In the genomic region with DNA sequence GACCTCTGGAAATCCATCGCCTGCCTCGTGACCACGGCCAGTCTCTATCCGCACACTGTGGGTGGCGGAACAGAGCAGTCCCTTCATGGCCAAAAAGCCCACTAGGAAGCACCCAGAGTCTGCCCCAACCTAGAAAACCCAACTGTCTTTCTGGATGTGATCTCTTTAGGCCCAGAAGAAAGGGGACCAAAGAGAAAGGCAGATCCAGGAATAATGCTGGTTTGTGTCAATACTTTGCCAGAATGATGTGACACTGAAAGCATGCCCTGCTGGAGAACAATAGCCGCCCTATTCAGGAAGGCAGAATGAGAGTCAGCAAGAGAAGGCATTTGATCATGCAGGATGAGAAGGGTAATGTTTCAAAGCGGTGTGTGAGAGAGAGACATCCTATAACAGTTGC, we compare ENCODE assay signal across 11 cellular contexts.
DNase-seq lines count a peak whose midpoint lies in the region; ATAC-seq, FAIRE-seq and TF ChIP-seq lines count a peak whose summit lies in the region.
"Had no signal": no experiment of that assay in that cellular context is flagged by ENCODE, and none has a peak within 500 bp of the region (broad histone marks: within the 10 kb centered on the region; RNA-seq: fewer than 3 reads in every experiment).

No MANE protein-coding gene starts in this region.

- H3K4me3 Mint-ChIP-seq in stimulated activated naive CD8-positive, alpha-beta T cell treated with anti-CD3 and anti-CD28 coated beads, Interleukin-15, Interleukin-2, amounts not matched to agents 100 ng/mL and 50 ng/mL, for 24 hours = peak overlapping the region; percentile 0
- no peak overlapping the region for H3K4me3 Mint-ChIP-seq in stimulated activated naive CD8-positive, alpha-beta T cell treated with anti-CD3 and anti-CD28 coated beads, Interleukin-15, amount 100 ng/mL, for 72 hours
- peak overlapping the region; percentile 31 for H3K4me3 Mint-ChIP-seq in astrocyte (ENCODE audit: unreplicated experiment)
- H3K4me3 Mint-ChIP-seq: HFFc6 had no signal

- WGBS in mesodermal cell (ENCODE audit: insufficient coverage in 2 of 2), 2 experiments = 69 to 76% methylated on average over 4 to 7 of the region's 7 CpGs
- WGBS in aorta, 2 donors = 75 to 78% methylated on average over 7 of the region's 7 CpGs
- WGBS in gastroesophageal sphincter (ENCODE audit: low coverage in 1 of 2), 2 donors = 81 to 85% methylated on average over 4 to 6 of the region's 7 CpGs

- no peak overlapping the region for H3K27ac Mint-ChIP-seq in stimulated activated naive CD8-positive, alpha-beta T cell treated with anti-CD3 and anti-CD28 coated beads, Interleukin-15, Interleukin-2, amounts not matched to agents 100 ng/mL and 50 ng/mL, for 24 hours
- no peak overlapping the region for H3K27ac Mint-ChIP-seq in stimulated activated naive CD8-positive, alpha-beta T cell treated with anti-CD3 and anti-CD28 coated beads, Interleukin-15, amount 100 ng/mL, for 72 hours
- no peak overlapping the region for H3K27ac Mint-ChIP-seq in astrocyte (ENCODE audit: unreplicated experiment)
- H3K27ac Mint-ChIP-seq: HFFc6 had no signal

- H3K4me2 ChIP-seq in astrocyte (ENCODE audit: low read length) = no peak overlapping the region

- H3K79me2 ChIP-seq in astrocyte (ENCODE audit: insufficient read depth, low read length) = no peaks in the 10 kb centered on the region

- H2AFZ ChIP-seq in astrocyte (ENCODE audit: low read depth, low read length) = no peak overlapping the region

- H3K4me1 ChIP-seq in astrocyte (ENCODE audit: insufficient read depth, low read length) (no peaks in the 10 kb centered on the region), mesodermal cell (ENCODE audit: control insufficient read depth, insufficient read depth, low read length, poor library complexity, severe bottlenecking) (peaks cover 61% of the 10 kb centered on the region), aorta (ENCODE audit: control insufficient read depth in 1 of 2, insufficient read depth in 2 of 2, low read length in 2 of 2) (no peaks in the 10 kb centered on the region), gastroesophageal sphincter (peaks cover 0 to 6% (median 0%) of the 10 kb centered on the region in 3 donors)

- H3K9me3 ChIP-seq in astrocyte (ENCODE audit: insufficient read depth, low read depth, low read length) (no peaks in the 10 kb centered on the region), mesodermal cell (ENCODE audit: control insufficient read depth, low read length) (no peaks in the 10 kb centered on the region), aorta (ENCODE audit: control insufficient read depth, low read length) (no peaks in the 10 kb centered on the region), gastroesophageal sphincter (no peaks in the 10 kb centered on the region)

- TF ChIP-seq CTCF in astrocyte (IDR thresholded peaks at IDR 0.05; ENCODE audit: insufficient read depth, low read depth, low read length) (no peak), gastroesophageal sphincter (IDR thresholded peaks at IDR 0.05) (no peak)

- no peaks in the 10 kb centered on the region for H3K36me3 ChIP-seq in astrocyte (ENCODE audit: insufficient read depth, low read length)
- H3K36me3 ChIP-seq in mesodermal cell (ENCODE audit: control insufficient read depth, insufficient read depth, low read length) = no peaks in the 10 kb centered on the region
- no peaks in the 10 kb centered on the region for H3K36me3 ChIP-seq in aorta (ENCODE audit: control insufficient read depth in 1 of 2, insufficient read depth in 2 of 2, low read length in 1 of 2)
- peaks cover 0 to 29% of the 10 kb centered on the region in 2 donors for H3K36me3 ChIP-seq in gastroesophageal sphincter

- H3K27me3 ChIP-seq in astrocyte (ENCODE audit: insufficient read depth, low read length) = no peaks in the 10 kb centered on the region
- no peaks in the 10 kb centered on the region for H3K27me3 ChIP-seq in aorta (ENCODE audit: control insufficient read depth in 1 of 2, insufficient read depth in 2 of 2, low read length in 1 of 2)
- H3K27me3 ChIP-seq in gastroesophageal sphincter = no peaks in the 10 kb centered on the region

- no peak for DNase-seq in stimulated activated naive CD8-positive, alpha-beta T cell treated with anti-CD3 and anti-CD28 coated beads, Interleukin-15, amount 100 ng/mL, for 72 hours
- DNase-seq in astrocyte (ENCODE audit: low read depth) = no peak
- DNase-seq in aorta = no peak
- no peak for DNase-seq in ecto neural progenitor cell (ENCODE audit: low spot score)
- DNase-seq: HFFc6 had no signal

- H3K4me1 Mint-ChIP-seq in stimulated activated naive CD8-positive, alpha-beta T cell treated with anti-CD3 and anti-CD28 coated beads, Interleukin-15, Interleukin-2, amounts not matched to agents 100 ng/mL and 50 ng/mL, for 24 hours (ENCODE audit: low read depth) = peaks cover 37% of the 10 kb centered on the region
- peaks cover 47% of the 10 kb centered on the region for H3K4me1 Mint-ChIP-seq in stimulated activated naive CD8-positive, alpha-beta T cell treated with anti-CD3 and anti-CD28 coated beads, Interleukin-15, amount 100 ng/mL, for 72 hours
- peaks cover 29% of the 10 kb centered on the region for H3K4me1 Mint-ChIP-seq in astrocyte (ENCODE audit: low read depth, unreplicated experiment)

- H3K9ac ChIP-seq in astrocyte (ENCODE audit: low read length) = no peak overlapping the region

- no peak for ATAC-seq in stimulated activated naive CD8-positive, alpha-beta T cell treated with anti-CD3 and anti-CD28 coated beads, Interleukin-15, amount 100 ng/mL, for 72 hours
- ATAC-seq in aorta (ENCODE audit: low FRiP score) = peak; percentile 20
- ATAC-seq in HG02759 (IDR thresholded peaks at IDR 0.05; ENCODE audit: unreplicated experiment) = no peak
- ATAC-seq in gastroesophageal sphincter = no peak

- intact Hi-C loops in aorta (cut with DNase I) = no loop called here

- no peak for FAIRE-seq in astrocyte (lab: Jason Lieb, UNC)
- FAIRE-seq: colon had no signal

- H3K36me3 Mint-ChIP-seq in stimulated activated naive CD8-positive, alpha-beta T cell treated with anti-CD3 and anti-CD28 coated beads, Interleukin-15, Interleukin-2, amounts not matched to agents 100 ng/mL and 50 ng/mL, for 24 hours (ENCODE audit: low read depth) = peaks cover 37% of the 10 kb centered on the region
- H3K36me3 Mint-ChIP-seq in astrocyte (ENCODE audit: low read depth, unreplicated experiment) = peaks cover 5% of the 10 kb centered on the region

- TF ChIP-seq EP300 in gastroesophageal sphincter (IDR thresholded peaks at IDR 0.05) = no peak

- no peak overlapping the region for H3K4me3 ChIP-seq in astrocyte (ENCODE audit: insufficient read depth, low read depth, low read length)
- H3K4me3 ChIP-seq in mesodermal cell (ENCODE audit: extremely low read depth, insufficient read depth, low read length, poor library complexity, severe bottlenecking) = no peak overlapping the region
- no peak overlapping the region for H3K4me3 ChIP-seq in aorta (ENCODE audit: low read length in 2 of 2)
- H3K4me3 ChIP-seq in gastroesophageal sphincter = no peak overlapping the region

- H3K27me3 Mint-ChIP-seq in stimulated activated naive CD8-positive, alpha-beta T cell treated with anti-CD3 and anti-CD28 coated beads, Interleukin-15, Interleukin-2, amounts not matched to agents 100 ng/mL and 50 ng/mL, for 24 hours = no peaks in the 10 kb centered on the region
- H3K27me3 Mint-ChIP-seq in stimulated activated naive CD8-positive, alpha-beta T cell treated with anti-CD3 and anti-CD28 coated beads, Interleukin-15, amount 100 ng/mL, for 72 hours = no peaks in the 10 kb centered on the region
- peaks cover 2% of the 10 kb centered on the region for H3K27me3 Mint-ChIP-seq in astrocyte (ENCODE audit: low read depth, unreplicated experiment)

- H4K20me1 ChIP-seq in astrocyte (ENCODE audit: insufficient read depth, low read length) = no peaks in the 10 kb centered on the region

- H3K9me3 Mint-ChIP-seq in stimulated activated naive CD8-positive, alpha-beta T cell treated with anti-CD3 and anti-CD28 coated beads, Interleukin-15, Interleukin-2, amounts not matched to agents 100 ng/mL and 50 ng/mL, for 24 hours = no peaks in the 10 kb centered on the region
- no peaks in the 10 kb centered on the region for H3K9me3 Mint-ChIP-seq in stimulated activated naive CD8-positive, alpha-beta T cell treated with anti-CD3 and anti-CD28 coated beads, Interleukin-15, amount 100 ng/mL, for 72 hours
- H3K9me3 Mint-ChIP-seq in astrocyte (ENCODE audit: unreplicated experiment) = no peaks in the 10 kb centered on the region
- H3K9me3 Mint-ChIP-seq: HFFc6 had no signal

- no peak for TF ChIP-seq POLR2A in gastroesophageal sphincter (IDR thresholded peaks at IDR 0.05)

- H3K27ac ChIP-seq in astrocyte (ENCODE audit: low read depth, low read length) = no peak overlapping the region
- peak overlapping the region; percentile 72 for H3K27ac ChIP-seq in mesodermal cell (ENCODE audit: low read depth, low read length, severe bottlenecking)
- H3K27ac ChIP-seq in aorta (ENCODE audit: low read depth in 1 of 2, low read length in 2 of 2) = no peak overlapping the region
- no peak overlapping the region for H3K27ac ChIP-seq in gastroesophageal sphincter
- H3K27ac ChIP-seq: C4-2B had no signal

Comparison
In these comparisons a context has a peak if more than half of its experiments do, and no peak if none do; other contexts are left out.
1. H3K4me3 Mint-ChIP-seq: peak in stimulated activated naive CD8-positive, alpha-beta T cell treated with anti-CD3 and anti-CD28 coated beads, Interleukin-15, Interleukin-2, amounts not matched to agents 100 ng/mL and 50 ng/mL, for 24 hours (single experiment) and astrocyte (single experiment); none in stimulated activated naive CD8-positive, alpha-beta T cell treated with anti-CD3 and anti-CD28 coated beads, Interleukin-15, amount 100 ng/mL, for 72 hours (0 of 2).